In genomic region chr10:124262249-124262865, GRCh38 we compare ENCODE assay signal across 16 cellular contexts.
DNase-seq lines count a peak whose midpoint lies in the region; ATAC-seq and TF ChIP-seq lines count a peak whose summit lies in the region.
"Had no signal": no experiment of that assay in that cellular context is flagged by ENCODE, and none has a peak within 500 bp of the region (broad histone marks: within the 10 kb centered on the region; RNA-seq: fewer than 3 reads in every experiment).

No MANE protein-coding gene starts in this region.

- TF ChIP-seq CTCF in cardiac muscle cell (IDR thresholded peaks at IDR 0.05; ENCODE audit: low read depth, low read length) (peak; percentile 3), fibroblast of villous mesenchyme (IDR thresholded peaks at IDR 0.05; ENCODE audit: insufficient read depth, low read depth, low read length) (peak; percentile 4), spleen (IDR thresholded peaks at IDR 0.05 in 8 of 11, conservative IDR thresholded peaks at IDR 0.05 in 3 of 11) (peak in 7 of 11 experiments; percentile 18 to 42 (median 39)), MM.1S (IDR thresholded peaks at IDR 0.05; ENCODE audit: low read length) (no peak)

- H3K27me3 Mint-ChIP-seq in memory B cell = peaks cover 4% of the 10 kb centered on the region
- H3K27me3 Mint-ChIP-seq: activated naive CD8-positive, alpha-beta T cell had no signal

- ATAC-seq in left ventricle myocardium superior (no peak), memory B cell (ENCODE audit: low read depth) (peak; percentile 50)

- H3K9me3 Mint-ChIP-seq in memory B cell = no peaks in the 10 kb centered on the region
- H3K9me3 Mint-ChIP-seq: activated T-helper 1 cell treated with anti-CD3 and anti-CD28 coated beads, Interleukin-12 subunit alpha, Interleukin-12 subunit beta, Interleukin-2, Interleukin-4 antibody, amounts not matched to agents 30 ng/mL and 10 ng/mL and 1 ng/mL, durations not matched to agents 14 hours and 24 hours and 36 hours; neural progenitor cell had no signal

- TF ChIP-seq POLR2A in spleen (IDR thresholded peaks at IDR 0.05) = no peak

- 72 to 93% (median 84%) methylated on average over 5 to 11 of the region's 11 CpGs for WGBS in spleen, 5 donors

- H3K9me2 ChIP-seq in MM.1S (replicated peaks; ENCODE audit: insufficient read depth, low read length) = no peaks in the 10 kb centered on the region

- H3K4me1 ChIP-seq in cardiac muscle cell (ENCODE audit: low read depth) = no peaks in the 10 kb centered on the region
- H3K4me1 ChIP-seq in spleen = peaks cover 0 to 20% (median 2%) of the 10 kb centered on the region in 6 donors
- no peaks in the 10 kb centered on the region for H3K4me1 ChIP-seq in MM.1S (ENCODE audit: low read length)
- H3K4me1 ChIP-seq: neural progenitor cell, suprapubic skin had no signal

- no peaks in the 10 kb centered on the region for H3K27me3 ChIP-seq in cardiac muscle cell
- no peaks in the 10 kb centered on the region for H3K27me3 ChIP-seq in spleen (replicated peaks in 1 of 7)
- no peaks in the 10 kb centered on the region for H3K27me3 ChIP-seq in MM.1S (replicated peaks; ENCODE audit: insufficient read depth, low read length)
- H3K27me3 ChIP-seq: neural progenitor cell, suprapubic skin had no signal

- no peaks in the 10 kb centered on the region for H4K20me1 ChIP-seq in MM.1S (ENCODE audit: insufficient read depth, low read length)

- H3K4me1 Mint-ChIP-seq in memory B cell = no peaks in the 10 kb centered on the region
- H3K4me1 Mint-ChIP-seq: neural progenitor cell had no signal

- DNase-seq in cardiac muscle cell (ENCODE audit: low read depth in 1 of 2, low spot score in 1 of 2) (no peak), left ventricle myocardium superior (no peak), fibroblast of villous mesenchyme (ENCODE audit: low read depth) (no peak), memory B cell (ENCODE audit: low spot score in 2 of 2) (no peak), spleen (no peak), MM.1S (no peak), RKO (ENCODE audit: low spot score) (no peak), NAMALWA (ENCODE audit: low spot score) (no peak)
- DNase-seq: NCI-H1105; NCI-H2081 treated with DMSO at 0.1 percent for 48 hours; NCI-H524; stimulated activated CD4-positive, alpha-beta T cell treated with anti-CD3 and anti-CD28 coated beads, Interleukin-15, amount 100 ng/mL, for 24 hours had no signal

- H3K4me3 ChIP-seq in cardiac muscle cell (no peak overlapping the region), fibroblast of villous mesenchyme (ENCODE audit: low read depth, low read length) (no peak overlapping the region), spleen (no peak overlapping the region), MM.1S (ENCODE audit: low read length) (no peak overlapping the region)
- H3K4me3 ChIP-seq: neural progenitor cell, suprapubic skin had no signal

- H3F3A ChIP-seq in MM.1S (ENCODE audit: insufficient read depth, low read length) = no peaks in the 10 kb centered on the region

- H3K36me3 ChIP-seq in cardiac muscle cell (no peaks in the 10 kb centered on the region), spleen (no peaks in the 10 kb centered on the region), MM.1S (replicated peaks; ENCODE audit: insufficient read depth, low read length) (no peaks in the 10 kb centered on the region)
- H3K36me3 ChIP-seq: neural progenitor cell, suprapubic skin had no signal

- H2AFZ ChIP-seq in MM.1S (ENCODE audit: low read length) = no peak overlapping the region
- H2AFZ ChIP-seq: neural progenitor cell had no signal

- no peak overlapping the region for H3K4me2 ChIP-seq in MM.1S (ENCODE audit: low read depth, low read length)
- H3K4me2 ChIP-seq: neural progenitor cell had no signal

- H3K27ac Mint-ChIP-seq in memory B cell = no peak overlapping the region
- H3K27ac Mint-ChIP-seq: activated naive CD8-positive, alpha-beta T cell; activated T-helper 1 cell treated with anti-CD3 and anti-CD28 coated beads, Interleukin-12 subunit alpha, Interleukin-12 subunit beta, Interleukin-2, Interleukin-4 antibody, amounts not matched to agents 30 ng/mL and 10 ng/mL and 1 ng/mL, durations not matched to agents 14 hours and 24 hours and 36 hours had no signal

- no peaks in the 10 kb centered on the region for H3K79me2 ChIP-seq in MM.1S (ENCODE audit: low read length)

- no peak overlapping the region for H3K9ac ChIP-seq in MM.1S (ENCODE audit: low read length)
- H3K9ac ChIP-seq: neural progenitor cell had no signal

- H3K4me3 Mint-ChIP-seq in memory B cell = no peak overlapping the region
- H3K4me3 Mint-ChIP-seq: activated naive CD8-positive, alpha-beta T cell; activated T-helper 1 cell treated with anti-CD3 and anti-CD28 coated beads, Interleukin-12 subunit alpha, Interleukin-12 subunit beta, Interleukin-2, Interleukin-4 antibody, amounts not matched to agents 30 ng/mL and 10 ng/mL and 1 ng/mL, durations not matched to agents 14 hours and 24 hours and 36 hours; neural progenitor cell had no signal

- H3K27ac ChIP-seq in cardiac muscle cell (no peak overlapping the region), spleen (no peak overlapping the region), MM.1S (ENCODE audit: low read length) (no peak overlapping the region)
- H3K27ac ChIP-seq: neural progenitor cell, suprapubic skin had no signal

- H3K9me3 ChIP-seq in cardiac muscle cell (ENCODE audit: low read depth) = no peaks in the 10 kb centered on the region
- H3K9me3 ChIP-seq in spleen = peaks cover 0 to 12% (median 4%) of the 10 kb centered on the region in 8 donors
- no peaks in the 10 kb centered on the region for H3K9me3 ChIP-seq in MM.1S (replicated peaks; ENCODE audit: insufficient read depth, low read length)

- H3K36me3 Mint-ChIP-seq in memory B cell = no peaks in the 10 kb centered on the region
- H3K36me3 Mint-ChIP-seq: activated naive CD8-positive, alpha-beta T cell; neural progenitor cell had no signal

- intact Hi-C loops in left ventricle myocardium superior (cut with micrococcal nuclease) (loop anchor here (5.0 kb wide), 1 partner anchor 265 kb away; no protein-coding TSS in a partner anchor), spleen (cut with DNase I; ENCODE audit: low total_unique reads) (loop anchor here (5.0 kb wide), 1 partner anchor 270 kb away; no protein-coding TSS in a partner anchor)
